22 cellular contexts compared by ENCODE assay signal in genomic region chr7:25675789-25676474, GRCh38.
DNase-seq lines count a peak whose midpoint lies in the region; ATAC-seq and TF ChIP-seq lines count a peak whose summit lies in the region.
"Had no signal": no experiment of that assay in that cellular context is flagged by ENCODE, and none has a peak within 500 bp of the region (broad histone marks: within the 10 kb centered on the region; RNA-seq: fewer than 3 reads in every experiment).

No MANE protein-coding gene starts in this region.

- H3K36me3 ChIP-seq in neural cell (ENCODE audit: insufficient read depth, low read length), result no peaks in the 10 kb centered on the region
- no peaks in the 10 kb centered on the region for H3K36me3 ChIP-seq in tibial artery
- H3K36me3 ChIP-seq: neutrophil had no signal

- H3K9me3 ChIP-seq in neural cell (ENCODE audit: low read length) (no peaks in the 10 kb centered on the region), tibial artery (no peaks in the 10 kb centered on the region)
- H3K9me3 ChIP-seq: Caco-2, neutrophil had no signal

- H3K27me3 ChIP-seq in neural cell (ENCODE audit: insufficient read depth, low read depth, low read length) (no peaks in the 10 kb centered on the region), tibial artery (no peaks in the 10 kb centered on the region)
- H3K27me3 ChIP-seq: dorsolateral prefrontal cortex had no signal

- H2AFZ ChIP-seq in neural cell (ENCODE audit: low read depth, low read length), result no peak overlapping the region

- no peak overlapping the region for H3K27ac ChIP-seq in neural cell (ENCODE audit: low read length)
- no peak overlapping the region for H3K27ac ChIP-seq in tibial artery
- H3K27ac ChIP-seq: dorsolateral prefrontal cortex, neutrophil had no signal

- ATAC-seq in Right ventricle myocardium superior (ENCODE audit: poor library complexity) (peak; percentile 93), GM21723 (IDR thresholded peaks at IDR 0.05; ENCODE audit: unreplicated experiment) (no peak)
- ATAC-seq: activated CD8-positive, alpha-beta memory T cell treated with anti-CD3 and anti-CD28 coated beads, Interleukin-2, amount 10 ng/mL, durations not matched to agents 7 days and 5 days; activated naive CD4-positive, alpha-beta T cell treated with anti-CD3 and anti-CD28 coated beads, Interleukin-2, amount 50 U/mL, for 72 hours had no signal

- peak; percentile 67 for TF ChIP-seq EP300 in neural cell (conservative IDR thresholded peaks at IDR 0.05; ENCODE audit: poor library complexity, severe bottlenecking)

- no peak for TF ChIP-seq RAD21 in neural cell (conservative IDR thresholded peaks at IDR 0.05)

- H3K4me1 ChIP-seq in tibial artery, result peaks cover 0 to 34% (median 17%) of the 10 kb centered on the region in 4 donors
- H3K4me1 ChIP-seq: Caco-2 had no signal

- no peak overlapping the region for H3K9ac ChIP-seq in neural cell (ENCODE audit: low read length)

- no peaks in the 10 kb centered on the region for H3F3A ChIP-seq in neural cell (ENCODE audit: insufficient read depth, low read length, poor library complexity, severe bottlenecking)

- H3K9me2 ChIP-seq in neural cell (ENCODE audit: insufficient read depth, low read length), result no peaks in the 10 kb centered on the region

- H4K20me1 ChIP-seq in neural cell (ENCODE audit: insufficient read depth), result no peaks in the 10 kb centered on the region

- no peak overlapping the region for H3K4me2 ChIP-seq in neural cell (ENCODE audit: low read length)

- TF ChIP-seq CTCF in neural cell (IDR thresholded peaks at IDR 0.05; ENCODE audit: poor library complexity, severe bottlenecking), result no peak
- no peak for TF ChIP-seq CTCF in tibial artery (IDR thresholded peaks at IDR 0.05)

- no peak overlapping the region for H3K4me3 ChIP-seq in neural cell (ENCODE audit: low read length)
- no peak overlapping the region for H3K4me3 ChIP-seq in tibial artery
- H3K4me3 ChIP-seq: dorsolateral prefrontal cortex had no signal

- peak; percentile 33 for DNase-seq in DMS153 treated with DMSO at 0.1 percent for 48 hours (lab: John Stamatoyannopoulos, UW; ENCODE audit: unreplicated experiment)
- peak; percentile 17 for DNase-seq in NCI-H1417 treated with DMSO at 0.1 percent for 48 hours (lab: John Stamatoyannopoulos, UW)
- DNase-seq in Right ventricle myocardium superior, result peak; percentile 52
- DNase-seq in tibial artery, result no peak
- no peak for DNase-seq in Ammon's horn (ENCODE audit: low spot score)
- DNase-seq: activated CD4-positive, alpha-beta T cell treated with anti-CD3 and anti-CD28 coated beads for 48 hours; activated CD8-positive, alpha-beta memory T cell treated with anti-CD3 and anti-CD28 coated beads, Interleukin-2, amount 10 ng/mL, durations not matched to agents 7 days and 5 days; aorta; Caco-2; central memory CD4-positive, alpha-beta T cell; dorsolateral prefrontal cortex; EL; GOT3; head of caudate nucleus; IMR-90; NCI-H1436; stimulated activated CD4-positive, alpha-beta T cell treated with anti-CD3 and anti-CD28 coated beads, Interleukin-2, amount 100 ng/mL, for 48 hours; stimulated activated naive CD4-positive, alpha-beta T cell treated with Interleukin-2 at 50 U/mL for 16 hours had no signal

- intact Hi-C loops in Right ventricle myocardium superior (cut with DNase I) (no loop called here), tibial artery (cut with DNase I; ENCODE audit: low total_unique reads) (no loop called here)

- H3K79me2 ChIP-seq in neural cell (replicated peaks; ENCODE audit: insufficient read depth, low read length), result no peaks in the 10 kb centered on the region

TF ChIP-seq in neural cell, 6 proteins besides CTCF, POLR2A, EP300 and RAD21:
- TF ChIP-seq POLR2AphosphoS5 (IDR thresholded peaks at IDR 0.05) (peak; percentile 53), REST (IDR thresholded peaks at IDR 0.05; ENCODE audit: borderline replicate concordance) (no peak)

Comparison
In these comparisons a context has a peak if more than half of its experiments do, and no peak if none do; other contexts are left out.
1. DNase-seq: peak in DMS153 treated with DMSO at 0.1 percent for 48 hours (single experiment), NCI-H1417 treated with DMSO at 0.1 percent for 48 hours (single experiment) and Right ventricle myocardium superior (single experiment); none in tibial artery (0 of 2) and Ammon's horn (single experiment).